8 cellular contexts compared by ENCODE assay signal in the genomic region with DNA sequence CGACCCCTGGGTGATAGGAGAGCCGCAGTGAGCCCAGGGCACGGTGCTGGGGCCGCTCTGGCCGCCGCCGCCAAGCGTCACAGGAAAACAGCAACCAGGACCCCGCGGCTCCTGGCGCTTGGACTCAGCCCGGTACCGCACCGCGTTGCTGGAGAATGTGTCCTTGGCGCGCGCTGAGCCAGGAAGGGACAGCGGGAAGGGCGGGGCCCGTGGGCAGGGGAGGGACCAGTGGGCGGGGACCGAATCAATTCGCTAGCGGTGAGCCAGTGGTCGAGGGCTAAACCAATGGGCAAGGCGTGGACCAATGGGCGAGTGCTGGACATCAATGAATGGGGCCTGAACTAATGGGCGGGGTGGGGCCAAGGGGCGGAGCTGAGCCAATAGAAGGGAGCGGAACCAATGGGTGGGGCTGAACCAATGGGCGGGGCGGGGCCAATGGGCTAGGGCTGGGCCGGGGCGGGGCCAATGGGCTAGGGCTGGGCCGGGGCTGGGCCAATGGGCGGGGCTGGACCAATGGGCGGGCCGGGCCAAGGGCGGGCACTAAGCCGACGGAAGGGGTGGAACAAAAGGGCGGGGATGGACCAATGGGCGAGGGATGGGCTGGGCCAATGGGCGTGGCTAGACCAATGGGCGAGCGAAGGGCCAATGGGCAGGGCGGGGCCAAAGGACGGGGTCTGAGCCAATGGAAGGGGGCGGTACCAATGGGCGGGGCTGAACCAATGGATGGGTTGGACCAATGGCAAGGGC. TPM values are rescaled to one million over a fixed set of nuclear protein-coding genes. Genes with fewer than 3 reads are reported as not detected.
DNase-seq lines count a peak whose midpoint lies in the region; ATAC-seq and TF ChIP-seq lines count a peak whose summit lies in the region.

No MANE protein-coding gene starts in this region.

- peak overlapping the region; percentile 87 for H3K4me2 ChIP-seq in mesendoderm (ENCODE audit: low read length)

- no peaks in the 10 kb centered on the region for H3K36me3 ChIP-seq in CD8-positive, alpha-beta T cell (ENCODE audit: insufficient read depth, low read length)
- no peaks in the 10 kb centered on the region for H3K36me3 ChIP-seq in endocrine pancreas (ENCODE audit: control insufficient read depth, insufficient read depth, low read length)
- H3K36me3 ChIP-seq in mesendoderm (ENCODE audit: control insufficient read depth, insufficient read depth, low read length): no peaks in the 10 kb centered on the region

- H3K27me3 Mint-ChIP-seq in CD8-positive, alpha-beta T cell (ENCODE audit: low read depth): no peaks in the 10 kb centered on the region
- H3K27me3 Mint-ChIP-seq in activated CD8-positive, alpha-beta memory T cell treated with anti-CD3 and anti-CD28 coated beads, Interleukin-2, amount 10 ng/mL, durations not matched to agents 7 days and 5 days: peaks cover 2% of the 10 kb centered on the region

- no peaks in the 10 kb centered on the region for H3K79me1 ChIP-seq in mesendoderm (ENCODE audit: low read length)

- no peak overlapping the region for H4K5ac ChIP-seq in mesendoderm (ENCODE audit: low read length)

- peak overlapping the region; percentile 55 for H3K27ac Mint-ChIP-seq in CD8-positive, alpha-beta T cell
- H3K27ac Mint-ChIP-seq in activated CD8-positive, alpha-beta memory T cell treated with anti-CD3 and anti-CD28 coated beads, Interleukin-2, amount 10 ng/mL, durations not matched to agents 7 days and 5 days: peak overlapping the region; percentile 91

- TF ChIP-seq CTCF in CD8-positive, alpha-beta T cell (IDR thresholded peaks at IDR 0.05): no peak

- H3K56ac ChIP-seq in mesendoderm (ENCODE audit: low read length): peak overlapping the region; percentile 88

- H3K36me3 Mint-ChIP-seq in CD8-positive, alpha-beta T cell: no peaks in the 10 kb centered on the region
- no peaks in the 10 kb centered on the region for H3K36me3 Mint-ChIP-seq in activated CD8-positive, alpha-beta memory T cell treated with anti-CD3 and anti-CD28 coated beads, Interleukin-2, amount 10 ng/mL, durations not matched to agents 7 days and 5 days

- intact Hi-C loops in CD8-positive, alpha-beta T cell (cut with DNase I, micrococcal nuclease): loop anchor here (1.0 to 10.0 kb wide), 4 partner anchors 22 to 371 kb away; a partner anchor contains a TSS

- H3K9me3 Mint-ChIP-seq in CD8-positive, alpha-beta T cell: no peaks in the 10 kb centered on the region
- no peaks in the 10 kb centered on the region for H3K9me3 Mint-ChIP-seq in activated CD8-positive, alpha-beta memory T cell treated with anti-CD3 and anti-CD28 coated beads, Interleukin-2, amount 10 ng/mL, durations not matched to agents 7 days and 5 days (ENCODE audit: low read depth)

- no peak overlapping the region for H3K23ac ChIP-seq in mesendoderm (ENCODE audit: low read length)

- POLR2A ChIA-PET in CD8-positive, alpha-beta T cell (lab: Charles Lee): no interaction called here

- no peaks in the 10 kb centered on the region for H3K27me3 ChIP-seq in CD8-positive, alpha-beta T cell (ENCODE audit: insufficient read depth, low read length)
- H3K27me3 ChIP-seq in endocrine pancreas (ENCODE audit: control insufficient read depth, insufficient read depth, low read length) (no peaks in the 10 kb centered on the region), mesendoderm (ENCODE audit: insufficient read depth, low read length, poor library complexity) (no peaks in the 10 kb centered on the region)

- no peak overlapping the region for H2BK120ac ChIP-seq in mesendoderm (ENCODE audit: low read depth, low read length)

- H2BK15ac ChIP-seq in mesendoderm (replicated peaks; ENCODE audit: low read depth): no peak overlapping the region

- no peaks in the 10 kb centered on the region for H3K9me3 ChIP-seq in CD8-positive, alpha-beta T cell (ENCODE audit: low read length)
- no peaks in the 10 kb centered on the region for H3K9me3 ChIP-seq in endocrine pancreas (ENCODE audit: control insufficient read depth, low read length)

- H2BK5ac ChIP-seq in mesendoderm (ENCODE audit: low read length): no peak overlapping the region

- peak overlapping the region; percentile 19 for H3K18ac ChIP-seq in mesendoderm (ENCODE audit: low read length)

- CTCF ChIA-PET in CD8-positive, alpha-beta T cell (lab: Charles Lee): interaction anchor here (0.9 to 3.5 kb wide), 6 partner anchors 10 to 35 kb away, joined by 3 to 23 read pairs (median 8); no protein-coding TSS in a partner anchor
- CTCF ChIA-PET in activated CD8-positive, alpha-beta memory T cell treated with anti-CD3 and anti-CD28 coated beads, Interleukin-2, amount 10 ng/mL, durations not matched to agents 7 days and 5 days (lab: Charles Lee): interaction anchor here (0.7 to 4.0 kb wide), 11 partner anchors 12 to 67 kb away, joined by 3 to 26 read pairs (median 5); a partner anchor contains a TSS

- peak; percentile 73 to 92 (median 83) for DNase-seq in CD8-positive, alpha-beta T cell
- DNase-seq in HS-27A (ENCODE audit: low read depth) (peak; percentile 97), NOMO-1 (lab: John Stamatoyannopoulos, UW; ENCODE audit: unreplicated experiment in 2 of 2) (peak; percentile 96), mesendoderm (peak; percentile 99)
- peak; percentile 99 for DNase-seq in activated CD8-positive, alpha-beta memory T cell treated with anti-CD3 and anti-CD28 coated beads, Interleukin-2, amount 10 ng/mL, durations not matched to agents 7 days and 5 days
- DNase-seq in stimulated activated CD8-positive, alpha-beta memory T cell treated with anti-CD3 and anti-CD28 coated beads, Interleukin-15, amount 100 ng/mL, for 1 hour (ENCODE audit: low read depth): peak; percentile 63

- peak overlapping the region; percentile 88 for H3K4me3 ChIP-seq in CD8-positive, alpha-beta T cell (ENCODE audit: low read depth, low read length)
- H3K4me3 ChIP-seq in endocrine pancreas (ENCODE audit: control insufficient read depth, insufficient read depth, low read length) (no peak overlapping the region), mesendoderm (ENCODE audit: low read length) (peak overlapping the region; percentile 72)

- peak; percentile 83 for ATAC-seq in CD8-positive, alpha-beta T cell
- peak; percentile 65 for ATAC-seq in GM19463 (IDR thresholded peaks at IDR 0.05; ENCODE audit: unreplicated experiment)
- ATAC-seq in activated CD8-positive, alpha-beta memory T cell treated with anti-CD3 and anti-CD28 coated beads, Interleukin-2, amount 10 ng/mL, durations not matched to agents 7 days and 5 days: peak; percentile 81

- H3K79me2 ChIP-seq in mesendoderm (ENCODE audit: control insufficient read depth, insufficient read depth, low read length): no peaks in the 10 kb centered on the region

- H3K4me3 Mint-ChIP-seq in CD8-positive, alpha-beta T cell: peak overlapping the region; percentile 91
- peak overlapping the region; percentile 94 for H3K4me3 Mint-ChIP-seq in activated CD8-positive, alpha-beta memory T cell treated with anti-CD3 and anti-CD28 coated beads, Interleukin-2, amount 10 ng/mL, durations not matched to agents 7 days and 5 days

- no peak overlapping the region for H4K8ac ChIP-seq in mesendoderm (ENCODE audit: low read depth, low read length)

- no CpG with 5 or more reads among the region's 51 CpGs for WGBS in mesendoderm (ENCODE audit: extremely low coverage, insufficient coverage, low lambda C conversion rate)

- peaks cover 11% of the 10 kb centered on the region for H3K4me1 ChIP-seq in CD8-positive, alpha-beta T cell (ENCODE audit: insufficient read depth, low read length)
- H3K4me1 ChIP-seq in endocrine pancreas (ENCODE audit: control insufficient read depth, insufficient read depth, low read length) (no peaks in the 10 kb centered on the region), mesendoderm (ENCODE audit: control insufficient read depth, low read depth, low read length) (no peaks in the 10 kb centered on the region)

- H3K4ac ChIP-seq in mesendoderm (ENCODE audit: low read depth, low read length): no peak overlapping the region

- peaks cover 23% of the 10 kb centered on the region for H3K4me1 Mint-ChIP-seq in CD8-positive, alpha-beta T cell (ENCODE audit: low read depth)
- peaks cover 22% of the 10 kb centered on the region for H3K4me1 Mint-ChIP-seq in activated CD8-positive, alpha-beta memory T cell treated with anti-CD3 and anti-CD28 coated beads, Interleukin-2, amount 10 ng/mL, durations not matched to agents 7 days and 5 days

- H3K27ac ChIP-seq in CD8-positive, alpha-beta T cell (ENCODE audit: low read depth, low read length): no peak overlapping the region
- peak overlapping the region; percentile 64 for H3K27ac ChIP-seq in mesendoderm (ENCODE audit: low read depth, low read length)

- H3K9ac ChIP-seq in endocrine pancreas (ENCODE audit: control insufficient read depth, insufficient read depth, low read length) (peak overlapping the region; percentile 55), mesendoderm (ENCODE audit: low read length) (peak overlapping the region; percentile 85)

- H2AK5ac ChIP-seq in mesendoderm (ENCODE audit: low read length): no peak overlapping the region

RNA-seq across cellular contexts. Expression of a gene that starts 6.3 kb away (rescaled TPM):
- 10 to 100 TPM; 89.1 to 92.6 TPM for total RNA-seq in CD8-positive, alpha-beta T cell
- 10 to 100 TPM; 52.7 to 58.1 TPM for total RNA-seq in activated CD8-positive, alpha-beta memory T cell treated with anti-CD3 and anti-CD28 coated beads, Interleukin-2, amount 10 ng/mL, durations not matched to agents 7 days and 5 days
- 5.1 TPM for polyA plus RNA-seq in mesendoderm (2013, experiment 1 of 2)
- 5.3 TPM for polyA plus RNA-seq in mesendoderm (2013, experiment 2 of 2)

RNA-seq across cellular contexts. Expression of a gene that starts 22.4 kb away (rescaled TPM):
- total RNA-seq in CD8-positive, alpha-beta T cell: 10 to 100 TPM in 1 of 2 experiments, 1 to 10 TPM in 1; 9.3 to 10.9 TPM
- total RNA-seq in activated CD8-positive, alpha-beta memory T cell treated with anti-CD3 and anti-CD28 coated beads, Interleukin-2, amount 10 ng/mL, durations not matched to agents 7 days and 5 days: 10 to 100 TPM; 19.6 to 19.7 TPM
- polyA plus RNA-seq in mesendoderm (2013, experiment 1 of 2): 10.1 TPM
- 11.1 TPM for polyA plus RNA-seq in mesendoderm (2013, experiment 2 of 2)

RNA-seq across cellular contexts. Expression of a gene that starts 47.4 kb away (rescaled TPM):
- total RNA-seq in CD8-positive, alpha-beta T cell: 1 to 10 TPM; 2.1 to 2.4 TPM
- not detected for total RNA-seq in activated CD8-positive, alpha-beta memory T cell treated with anti-CD3 and anti-CD28 coated beads, Interleukin-2, amount 10 ng/mL, durations not matched to agents 7 days and 5 days
- 0.58 TPM for polyA plus RNA-seq in mesendoderm (2013, experiment 1 of 2)
- 0.94 TPM for polyA plus RNA-seq in mesendoderm (2013, experiment 2 of 2)

RNA-seq across cellular contexts. Expression of a gene that starts 58.7 kb away (rescaled TPM):
- total RNA-seq in CD8-positive, alpha-beta T cell: not detected
- under 1 TPM; 0.35 to 0.40 TPM for total RNA-seq in activated CD8-positive, alpha-beta memory T cell treated with anti-CD3 and anti-CD28 coated beads, Interleukin-2, amount 10 ng/mL, durations not matched to agents 7 days and 5 days
- 2.0 TPM for polyA plus RNA-seq in mesendoderm (2013, experiment 1 of 2)
- polyA plus RNA-seq in mesendoderm (2013, experiment 2 of 2): 1.9 TPM
